Comparison of ENCODE assay signal across 8 cellular contexts in the genomic region with DNA sequence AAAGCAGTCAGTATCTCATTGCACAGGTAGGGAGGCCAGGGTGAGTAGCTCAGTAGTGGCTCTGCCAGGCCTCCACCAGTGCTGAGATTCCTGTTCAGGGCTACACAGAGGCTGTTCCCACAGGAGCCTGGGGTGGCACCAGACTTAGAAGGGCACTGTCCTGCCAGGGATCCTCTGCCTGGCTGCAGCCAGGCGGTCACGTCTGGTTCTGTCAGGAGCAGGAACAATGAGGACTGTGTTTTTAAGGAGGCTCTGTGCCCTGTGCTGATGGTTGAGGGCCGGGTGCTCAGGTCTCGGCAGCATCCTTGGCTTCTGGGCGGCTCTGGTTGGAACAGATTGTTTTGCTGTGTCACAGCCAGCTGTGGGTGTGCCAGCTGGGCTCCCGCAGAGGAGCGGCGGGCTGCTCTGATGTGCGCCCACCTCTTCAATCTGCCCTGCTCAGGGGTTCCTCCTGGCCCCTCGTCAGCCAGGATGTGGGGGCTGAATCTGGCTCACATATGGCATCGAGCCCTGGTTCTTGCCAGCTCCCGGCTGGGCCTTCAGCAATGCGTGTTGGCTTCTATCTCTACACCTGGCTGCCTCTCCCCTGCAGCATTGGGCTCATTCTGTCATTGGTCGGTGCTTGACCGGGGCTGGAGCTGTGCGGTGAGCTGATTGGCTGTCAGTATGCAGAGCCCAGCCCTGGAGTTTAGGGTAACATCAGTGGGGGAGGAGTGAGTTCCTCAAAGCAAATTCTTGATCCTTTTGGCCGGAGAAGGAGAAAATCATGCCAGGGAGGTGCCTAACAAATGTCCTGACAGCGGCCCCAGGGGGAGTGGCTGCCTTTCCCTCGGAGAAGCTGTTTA. TPM values are rescaled to one million over a fixed set of nuclear protein-coding genes. Genes with fewer than 3 reads are reported as not detected.
DNase-seq lines count a peak whose midpoint lies in the region; ATAC-seq and TF ChIP-seq lines count a peak whose summit lies in the region.

No MANE protein-coding gene starts in this region.

- H3K27me3 ChIP-seq in esophagus squamous epithelium (no peaks in the 10 kb centered on the region), muscle layer of colon (ENCODE audit: control insufficient read depth in 1 of 2, insufficient read depth in 2 of 2, low read length in 2 of 2) (no peaks in the 10 kb centered on the region)

- DNase-seq in AG20443 (ENCODE audit: low spot score) (peak; percentile 44), NCI-H226 (peak; percentile 90), esophagus squamous epithelium (lab: John Stamatoyannopoulos, UW) (no peak), NCI-H345 treated with DMSO at 0.1 percent for 48 hours (lab: John Stamatoyannopoulos, UW; ENCODE audit: unreplicated experiment) (no peak), GM20000 (ENCODE audit: low spot score) (no peak)

- peak in 1 of 4 donors; percentile 48 for TF ChIP-seq POLR2A in esophagus squamous epithelium (IDR thresholded peaks at IDR 0.05)

- H3K4me3 ChIP-seq in esophagus squamous epithelium: peak overlapping the region in 1 of 4 donors; percentile 47
- H3K4me3 ChIP-seq in muscle layer of colon (ENCODE audit: low read depth in 1 of 2, low read length in 2 of 2): peak overlapping the region in 1 of 2 donors; percentile 36

- H3K9me3 ChIP-seq in esophagus squamous epithelium (no peaks in the 10 kb centered on the region), muscle layer of colon (ENCODE audit: low read length) (no peaks in the 10 kb centered on the region)

- H3K36me3 ChIP-seq in esophagus squamous epithelium: peaks cover 12 to 81% (median 17%) of the 10 kb centered on the region in 3 donors
- H3K36me3 ChIP-seq in muscle layer of colon (ENCODE audit: insufficient read depth, low read length): peaks cover 20% of the 10 kb centered on the region

- 20 to 26% methylated on average over 12 to 15 of the region's 19 CpGs for WGBS in esophagus squamous epithelium, 2 donors

- H3K27ac ChIP-seq in esophagus squamous epithelium (peak overlapping the region; percentile 78 to 91 (median 89)), muscle layer of colon (ENCODE audit: low read depth, low read length) (peak overlapping the region; percentile 59)

- H3K9ac ChIP-seq in muscle layer of colon (ENCODE audit: low read length): no peak overlapping the region

- ATAC-seq in HG03521 (IDR thresholded peaks at IDR 0.05; ENCODE audit: unreplicated experiment) (no peak), HG02884 (IDR thresholded peaks at IDR 0.05; ENCODE audit: unreplicated experiment) (no peak)

- H3K4me1 ChIP-seq in esophagus squamous epithelium (peaks cover 39 to 68% (median 40%) of the 10 kb centered on the region in 3 donors), muscle layer of colon (ENCODE audit: insufficient read depth, low read length) (peaks cover 26% of the 10 kb centered on the region)

- TF ChIP-seq CTCF in esophagus squamous epithelium (IDR thresholded peaks at IDR 0.05) (peak in 3 of 6 experiments; percentile 13 to 24 (median 13)), GM20000 (IDR thresholded peaks at IDR 0.05; ENCODE audit: extremely low read depth, missing control alignments) (no peak)

- intact Hi-C loops in esophagus squamous epithelium (cut with DNase I): no loop called here

RNA-seq across cellular contexts. Expression of gene TACR2, which starts 41.2 kb away (rescaled TPM):
- total RNA-seq in esophagus squamous epithelium: 10 to 100 TPM in 1 of 4 donors, 1 to 10 TPM in 2, under 1 TPM in 1; 0.72 to 24.0 (median 4.4) TPM

Comparison
In these comparisons a context has a peak if more than half of its experiments do, and no peak if none do; other contexts are left out.
1. DNase-seq: peak in AG20443 (single experiment) and NCI-H226 (single experiment); none in esophagus squamous epithelium (single experiment), NCI-H345 treated with DMSO at 0.1 percent for 48 hours (single experiment) and GM20000 (single experiment).